13 cellular contexts compared by ENCODE assay signal in the genomic region with DNA sequence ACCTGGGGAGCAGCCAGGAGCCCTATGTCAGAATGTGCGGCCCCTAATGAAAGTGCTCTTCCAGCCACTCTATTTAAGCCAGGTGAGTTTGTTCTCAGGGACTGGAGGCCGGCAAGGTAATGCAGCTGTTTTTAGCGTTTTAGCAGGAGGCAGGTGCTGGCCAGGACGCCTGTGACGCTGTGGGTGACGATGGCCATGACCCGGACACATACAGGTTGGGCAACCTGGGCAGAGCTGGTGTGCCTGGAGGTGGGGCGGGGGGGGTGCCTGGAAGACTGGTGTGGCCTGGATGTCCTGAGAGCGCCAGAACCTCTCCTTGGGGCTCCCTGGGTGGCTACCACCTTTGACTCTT. TPM values are rescaled to one million over a fixed set of nuclear protein-coding genes. Genes with fewer than 3 reads are reported as not detected.
DNase-seq lines count a peak whose midpoint lies in the region; ATAC-seq and TF ChIP-seq lines count a peak whose summit lies in the region.
"Had no signal": no experiment of that assay in that cellular context is flagged by ENCODE, and none has a peak within 500 bp of the region (broad histone marks: within the 10 kb centered on the region; RNA-seq: fewer than 3 reads in every experiment).

No MANE protein-coding gene starts in this region.

- 81% methylated on average over 6 of the region's 9 CpGs; no CpG with 5 or more reads in 1 of the 2 experiments for WGBS in IMR-90 (ENCODE audit: extremely low coverage in 2 of 2, insufficient read length in 1 of 2), 2 experiments
- no CpG with 5 or more reads among the region's 9 CpGs for WGBS in neuronal stem cell (ENCODE audit: extremely low coverage in 2 of 2, insufficient read length in 2 of 2, insufficient replicate concordance in 1 of 2), 2 donors
- WGBS in stomach, 5 donors, result 77 to 88% (median 82%) methylated on average over 6 to 9 of the region's 9 CpGs

- no peak for TF ChIP-seq EP300 in stomach (IDR thresholded peaks at IDR 0.05)

- DNase-seq in IMR-90, result no peak
- DNase-seq in neuronal stem cell (ENCODE audit: low spot score), result no peak
- DNase-seq in stomach, result peak; percentile 38
- no peak for DNase-seq in NCI-H2196 treated with DMSO at 0.1 percent for 48 hours (lab: John Stamatoyannopoulos, UW; ENCODE audit: unreplicated experiment)
- DNase-seq in T-helper 9 cell, result no peak
- DNase-seq: DMS 273 treated with DMSO at 0.1 percent for 48 hours, HFFc6, Kasumi-1, NCI-H1105 treated with DMSO at 0.1 percent for 48 hours, NCI-H187 had no signal

- H3K18ac ChIP-seq in IMR-90 (ENCODE audit: low read depth, low read length) (no peak overlapping the region), neuronal stem cell (ENCODE audit: low read length) (peak overlapping the region; percentile 76)

- H3K36me3 ChIP-seq in IMR-90 (ENCODE audit: control insufficient read depth, insufficient read depth, low read length), result no peaks in the 10 kb centered on the region
- no peaks in the 10 kb centered on the region for H3K36me3 ChIP-seq in neuronal stem cell (replicated peaks in 1 of 2; ENCODE audit: control insufficient read depth in 2 of 2, insufficient read depth in 2 of 2, low read length in 2 of 2)
- H3K36me3 ChIP-seq in stomach, result no peaks in the 10 kb centered on the region
- H3K36me3 ChIP-seq: SJSA1 had no signal

- no peaks in the 10 kb centered on the region for H3K79me1 ChIP-seq in IMR-90 (ENCODE audit: low read depth in 1 of 2, low read length in 2 of 2)
- no peaks in the 10 kb centered on the region for H3K79me1 ChIP-seq in neuronal stem cell (ENCODE audit: low read depth, low read length)

- ATAC-seq in IMR-90 (ENCODE audit: low read depth), result no peak
- peak; percentile 41 for ATAC-seq in esophagus mucosa
- no peak for ATAC-seq in HG02852 (IDR thresholded peaks at IDR 0.05; ENCODE audit: unreplicated experiment)

- H2BK20ac ChIP-seq in IMR-90 (ENCODE audit: low read depth, low read length), result no peak overlapping the region

- POLR2A ChIA-PET in IMR-90 (lab: Charles Lee; ENCODE audit: unreplicated experiment), result no interaction called here

- H4K20me1 ChIP-seq in IMR-90 (ENCODE audit: insufficient read depth, low read length), result no peaks in the 10 kb centered on the region

- H3K56ac ChIP-seq in IMR-90 (ENCODE audit: extremely low read depth, insufficient read depth, low read length), result no peak overlapping the region

- no peak overlapping the region for H4K8ac ChIP-seq in IMR-90 (ENCODE audit: low read depth in 2 of 2, low read length in 2 of 2)
- no peak overlapping the region for H4K8ac ChIP-seq in neuronal stem cell (ENCODE audit: low read depth, low read length)

- in situ Hi-C loops in IMR-90 (cut with MboI; ENCODE audit: low sequenced_read_pairs), result no loop called here

- H3K9ac ChIP-seq in IMR-90 (ENCODE audit: low read depth, low read length), result no peak overlapping the region
- H3K9ac ChIP-seq in neuronal stem cell (ENCODE audit: low read depth, low read length, poor library complexity), result no peak overlapping the region

- dilution Hi-C loops in IMR-90 (cut with HindIII; ENCODE audit: low sequenced_read_pairs, unreplicated experiment), result no loop called here

- no peak overlapping the region for H2AFZ ChIP-seq in IMR-90 (replicated peaks; ENCODE audit: low read length, poor library complexity)
- H2AFZ ChIP-seq in neuronal stem cell (ENCODE audit: low read length), result no peak overlapping the region

- H2AK9ac ChIP-seq in IMR-90 (replicated peaks; ENCODE audit: low read depth, low read length, poor library complexity), result peak overlapping the region; percentile 28

- no peak overlapping the region for H3K4me3 ChIP-seq in IMR-90 (ENCODE audit: insufficient read depth, low read depth, low read length)
- H3K4me3 ChIP-seq in neuronal stem cell (ENCODE audit: low read length in 2 of 2), result no peak overlapping the region
- no peak overlapping the region for H3K4me3 ChIP-seq in stomach
- H3K4me3 ChIP-seq: SJSA1 had no signal

- H3K4me2 ChIP-seq in IMR-90 (ENCODE audit: low read depth, low read length) (no peak overlapping the region), neuronal stem cell (ENCODE audit: insufficient read depth, low read length, poor library complexity, severe bottlenecking) (no peak overlapping the region)

- no TSS peak for BruUV-seq in IMR-90 (replicated peaks; lab: Mats Ljungman, UMichigan)

- H4K91ac ChIP-seq in IMR-90 (ENCODE audit: insufficient read depth, low read depth, low read length), result no peak overlapping the region
- H4K91ac ChIP-seq in neuronal stem cell (ENCODE audit: low read depth, low read length, poor library complexity), result no peak overlapping the region

- H3K27ac ChIP-seq in IMR-90 (ENCODE audit: insufficient read depth, low read length) (no peak overlapping the region), neuronal stem cell (replicated peaks; ENCODE audit: low read length) (no peak overlapping the region), stomach (peak overlapping the region in 4 of 5 donors; percentile 80 to 93 (median 85))
- H3K27ac ChIP-seq: SJSA1 had no signal

- H4K5ac ChIP-seq in IMR-90 (ENCODE audit: low read depth, low read length), result no peak overlapping the region

- H3K4me1 ChIP-seq in IMR-90 (ENCODE audit: control insufficient read depth, insufficient read depth, low read length), result peaks cover 4% of the 10 kb centered on the region; the same call in 1 of the 2 replicates
- peaks cover 14 to 15% of the 10 kb centered on the region in 2 donors for H3K4me1 ChIP-seq in neuronal stem cell (ENCODE audit: control insufficient read depth in 2 of 2, insufficient read depth in 1 of 2, low read depth in 1 of 2, low read length in 2 of 2)
- H3K4me1 ChIP-seq in stomach, result peaks cover 28 to 68% (median 45%) of the 10 kb centered on the region in 4 donors
- H3K4me1 ChIP-seq: SJSA1 had no signal

- H2AK5ac ChIP-seq in IMR-90 (ENCODE audit: low read depth, low read length) (no peak overlapping the region), neuronal stem cell (ENCODE audit: low read depth, low read length) (peak overlapping the region; percentile 70)

- H2BK15ac ChIP-seq in IMR-90 (ENCODE audit: low read depth, low read length) (no peak overlapping the region), neuronal stem cell (ENCODE audit: low read length) (peak overlapping the region; percentile 38)

- H3K27me3 ChIP-seq in IMR-90 (ENCODE audit: control insufficient read depth, insufficient read depth, low read length), result peaks cover 3% of the 10 kb centered on the region
- H3K27me3 ChIP-seq in neuronal stem cell (ENCODE audit: control insufficient read depth in 3 of 3, insufficient read depth in 3 of 3, low read depth in 1 of 3, low read length in 3 of 3), result peaks cover 0 to 17% (median 0%) of the 10 kb centered on the region in 3 experiments
- no peaks in the 10 kb centered on the region for H3K27me3 ChIP-seq in stomach
- H3K27me3 ChIP-seq: SJSA1 had no signal

- no peak overlapping the region for H3K4ac ChIP-seq in IMR-90 (ENCODE audit: low read depth, low read length)
- H3K4ac ChIP-seq in neuronal stem cell (ENCODE audit: low read length), result no peak overlapping the region

- no peak overlapping the region for H3K23ac ChIP-seq in IMR-90 (ENCODE audit: low read depth, low read length)
- H3K23ac ChIP-seq in neuronal stem cell (ENCODE audit: low read depth, low read length, poor library complexity), result no peak overlapping the region

- no peak for TF ChIP-seq RAD21 in IMR-90 (IDR thresholded peaks at IDR 0.05; ENCODE audit: low read length)

- intact Hi-C loops in IMR-90 (cut with micrococcal nuclease), result no loop called here
- intact Hi-C loops in stomach (cut with DNase I; ENCODE audit: low total_unique reads), result no loop called here

- TF ChIP-seq POLR2A in IMR-90 (IDR thresholded peaks at IDR 0.05; ENCODE audit: low read depth, low read length) (no peak), stomach (IDR thresholded peaks at IDR 0.05) (no peak)

- H2BK120ac ChIP-seq in IMR-90 (ENCODE audit: low read depth, low read length), result no peak overlapping the region
- no peak overlapping the region for H2BK120ac ChIP-seq in neuronal stem cell (ENCODE audit: low read depth, low read length)

- no peak overlapping the region for H3K14ac ChIP-seq in IMR-90 (replicated peaks; ENCODE audit: low read depth, low read length)
- H3K14ac ChIP-seq in neuronal stem cell (ENCODE audit: low read length), result no peak overlapping the region

- no peak overlapping the region for H2BK12ac ChIP-seq in neuronal stem cell (ENCODE audit: low read length)

- 0 out of 2 replicates have a peak, but pooled peaks cover 3% of the 10 kb centered on the region for H3K9me1 ChIP-seq in IMR-90 (ENCODE audit: insufficient read depth, low read length)

- H3K9me3 ChIP-seq in IMR-90 (ENCODE audit: control insufficient read depth, insufficient read depth, low read length), result peaks cover 7% of the 10 kb centered on the region
- H3K9me3 ChIP-seq in neuronal stem cell (replicated peaks in 1 of 2; ENCODE audit: control insufficient read depth in 2 of 2, insufficient read depth in 1 of 2, low read depth in 1 of 2, low read length in 2 of 2), result peaks cover 4 to 10% of the 10 kb centered on the region in 2 donors
- H3K9me3 ChIP-seq in stomach, result no peaks in the 10 kb centered on the region
- H3K9me3 ChIP-seq: SJSA1 had no signal

- H2BK5ac ChIP-seq in IMR-90 (ENCODE audit: low read depth, low read length, poor library complexity, severe bottlenecking) (no peak overlapping the region), neuronal stem cell (ENCODE audit: low read length) (no peak overlapping the region)

- TF ChIP-seq CTCF in IMR-90 (conservative IDR thresholded peaks at IDR 0.05; ENCODE audit: low read depth, low read length) (no peak), stomach (IDR thresholded peaks at IDR 0.05) (no peak)

- CTCF ChIA-PET in IMR-90 (lab: Yijun Ruan, JAX), result no interaction called here

TF ChIP-seq in IMR-90, 13 proteins besides CTCF, POLR2A, EP300 and RAD21 (continues in another document):
- TF ChIP-seq MAZ (IDR thresholded peaks at IDR 0.05; ENCODE audit: borderline replicate concordance, low read depth, low read length), result no peak
- TF ChIP-seq RCOR1 (IDR thresholded peaks at IDR 0.05; ENCODE audit: insufficient replicate concordance, low read length), result no peak
- no peak for TF ChIP-seq RFX5 (IDR thresholded peaks at IDR 0.05; ENCODE audit: low read depth, low read length)
- no peak for TF ChIP-seq MXI1 (IDR thresholded peaks at IDR 0.05; ENCODE audit: borderline replicate concordance, low read depth, low read length)
- no peak for TF ChIP-seq SMC3 (IDR thresholded peaks at IDR 0.05; ENCODE audit: low read depth, low read length)

RNA-seq across cellular contexts. Expression of gene RBM38, which starts 51.7 kb away (rescaled TPM):
- total RNA-seq in IMR-90 (2012; rRNA removed) (5.2 and 6.9 TPM in 2 replicates), esophagus mucosa (12.3 TPM), stomach (10 to 100 TPM in 4 of 5 donors, 1 to 10 TPM in 1; 5.3 to 37.8 (median 13.6) TPM)
- polyA plus RNA-seq in IMR-90 (2012; rRNA removed) (11.9 and 14.6 TPM in 2 replicates), stomach (10 to 100 TPM; 15.8 to 25.2 (median 17.0) TPM)
- polyA plus RNA-seq in IMR-90 (2012; cell fraction: cytosol; rRNA removed), result 9.7 and 20.7 TPM in 2 replicates
- 10.0 and 19.1 TPM in 2 replicates for polyA plus RNA-seq in IMR-90 (2012; cell fraction: nucleus; rRNA removed; ENCODE audit: low replicate concordance)
- polyA plus RNA-seq in neuronal stem cell (2013, experiment 1 of 2), result 38.4 TPM
- 40.3 TPM for polyA plus RNA-seq in neuronal stem cell (2013, experiment 2 of 2)

Comparison
In these comparisons a context has a peak if more than half of its experiments do, and no peak if none do; other contexts are left out.
1. H3K27ac ChIP-seq: peak in stomach (4 of 5); none in IMR-90 (single experiment) and neuronal stem cell (single experiment).